Comparison of ENCODE assay signal across 1 cellular context in genomic region chr18:58044370-58045264, GRCh38.
TF ChIP-seq lines count a peak whose summit lies in the region.

No MANE protein-coding gene starts in this region.

TF ChIP-seq in K562, 482 proteins besides CTCF, POLR2A, EP300 and RAD21 (continued from another document and continues in another):
- TF ChIP-seq ARID3A (IDR thresholded peaks at IDR 0.05; ENCODE audit: borderline replicate concordance, low read depth, low read length), result no peak
- 0 out of 2 replicates have a peak, but pooled peaks have one; percentile 42 for TF ChIP-seq NKRF (IDR thresholded peaks at IDR 0.05; ENCODE audit: borderline replicate concordance)
- TF ChIP-seq MNT (conservative IDR thresholded peaks at IDR 0.05), result peak; percentile 51 to 58
- no peak for TF ChIP-seq ZNF263 (CRISPR knock-in tag; IDR thresholded peaks at IDR 0.05; ENCODE audit: borderline replicate concordance)
- TF ChIP-seq FOXA3 (CRISPR knock-in tag; conservative IDR thresholded peaks at IDR 0.05 in 1 of 2, IDR thresholded peaks at IDR 0.05 in 1 of 2), result 0 out of 4 replicates have a peak, but pooled peaks of 1 of the 2 experiments have one; percentile 15
- TF ChIP-seq NFYB (IDR thresholded peaks at IDR 0.05; ENCODE audit: extremely low read depth, insufficient read length), result no peak
- no peak for TF ChIP-seq ZNF57 (CRISPR knock-in tag; IDR thresholded peaks at IDR 0.05)
- no peak for TF ChIP-seq IRF2 (CRISPR knock-in tag; IDR thresholded peaks at IDR 0.05)
- no peak for TF ChIP-seq BRD9 (IDR thresholded peaks at IDR 0.05; ENCODE audit: low read depth, partially characterized antibody)
- no peak for TF ChIP-seq ZNF511 (CRISPR knock-in tag; IDR thresholded peaks at IDR 0.05)
- TF ChIP-seq PHF8 (IDR thresholded peaks at IDR 0.05; ENCODE audit: borderline replicate concordance, low read length), result peak; percentile 45; the same call in 1 of the 2 replicates
- TF ChIP-seq ZFX (CRISPR knock-in tag; IDR thresholded peaks at IDR 0.05), result no peak
- peak; percentile 50; the same call in 1 of the 2 replicates for TF ChIP-seq RBFOX2 (IDR thresholded peaks at IDR 0.05; ENCODE audit: low read depth, low read length)
- TF ChIP-seq NEUROD1 (IDR thresholded peaks at IDR 0.05; ENCODE audit: borderline replicate concordance, low read depth, low read length, partially characterized antibody), result no peak
- no peak for TF ChIP-seq SMC3 (conservative IDR thresholded peaks at IDR 0.05; ENCODE audit: insufficient read depth, low read depth, low read length)
- no peak for TF ChIP-seq ZNF764 (CRISPR knock-in tag; IDR thresholded peaks at IDR 0.05; ENCODE audit: low read depth)
- peak; percentile 70; the same call in 1 of the 2 replicates for TF ChIP-seq CEBPB (tag; IDR thresholded peaks at IDR 0.05)
- 0 out of 2 replicates have a peak, but pooled peaks have one; percentile 3 for TF ChIP-seq GATAD2B (IDR thresholded peaks at IDR 0.05; ENCODE audit: borderline replicate concordance)
- 0 out of 2 replicates have a peak, but pooled peaks have one; percentile 2 for TF ChIP-seq MYC (IDR thresholded peaks at IDR 0.05; ENCODE audit: low read depth, low read length)
- no peak for TF ChIP-seq MYC (CRISPR knock-in tag; IDR thresholded peaks at IDR 0.05; ENCODE audit: borderline replicate concordance, low read depth)
- TF ChIP-seq ZNF740 (CRISPR knock-in tag; IDR thresholded peaks at IDR 0.05), result 0 out of 2 replicates have a peak, but pooled peaks have one; percentile 29
- TF ChIP-seq ZNF740 (tag; IDR thresholded peaks at IDR 0.05), result peak in 1 of 2 experiments; percentile 26; a peak in 1 of 4 replicates
- TF ChIP-seq FOSL1 (tag; conservative IDR thresholded peaks at IDR 0.05), result no peak
- no peak for TF ChIP-seq ZNF431 (CRISPR knock-in tag; IDR thresholded peaks at IDR 0.05)
- peak; percentile 76 for TF ChIP-seq RBBP5 (IDR thresholded peaks at IDR 0.05; ENCODE audit: borderline replicate concordance, insufficient read depth, low read length, poor library complexity, severe bottlenecking)
- no peak for TF ChIP-seq HDAC1 (IDR thresholded peaks at IDR 0.05)
- TF ChIP-seq XRCC4 (IDR thresholded peaks at IDR 0.05; ENCODE audit: extremely low read depth, insufficient read depth, insufficient read length), result no peak
- TF ChIP-seq CHD1 (IDR thresholded peaks at IDR 0.05; ENCODE audit: low read length), result peak; percentile 17
- peak; percentile 55; the same call in 1 of the 2 replicates for TF ChIP-seq CEBPG (CRISPR knock-in tag; IDR thresholded peaks at IDR 0.05)
- TF ChIP-seq CEBPG (tag; conservative IDR thresholded peaks at IDR 0.05 in 1 of 2, IDR thresholded peaks at IDR 0.05 in 1 of 2), result peak; percentile 18 to 72; a peak in 2 of 4 replicates
- TF ChIP-seq POLR2AphosphoS5 (IDR thresholded peaks at IDR 0.05; ENCODE audit: control insufficient read depth, insufficient read depth, low read depth, low read length), result no peak
- TF ChIP-seq NFE2 (IDR thresholded peaks at IDR 0.05; ENCODE audit: low read depth), result no peak
- no peak for TF ChIP-seq PHTF2 (CRISPR knock-in tag; IDR thresholded peaks at IDR 0.05)
- TF ChIP-seq SAP30 (IDR thresholded peaks at IDR 0.05; ENCODE audit: borderline replicate concordance, insufficient read depth, low read depth, low read length, poor library complexity, severe bottlenecking), result peak; percentile 61
- TF ChIP-seq USF2 (CRISPR knock-in tag; IDR thresholded peaks at IDR 0.05), result no peak
- TF ChIP-seq RFX7 (CRISPR knock-in tag; IDR thresholded peaks at IDR 0.05), result no peak
- 0 out of 2 replicates have a peak, but pooled peaks have one; percentile 15 for TF ChIP-seq ZBTB2 (IDR thresholded peaks at IDR 0.05)
- peak; percentile 46; the same call in 1 of the 2 replicates for TF ChIP-seq RB1 (IDR thresholded peaks at IDR 0.05; ENCODE audit: low read depth)
- 0 out of 2 replicates have a peak, but pooled peaks have one; percentile 8 for TF ChIP-seq RFX1 (IDR thresholded peaks at IDR 0.05)
- no peak for TF ChIP-seq TCF7 (IDR thresholded peaks at IDR 0.05; ENCODE audit: borderline replicate concordance)
- TF ChIP-seq YY1 (IDR thresholded peaks at IDR 0.05; ENCODE audit: borderline replicate concordance in 1 of 3, control insufficient read depth in 1 of 3, extremely low read depth in 1 of 3, insufficient read depth in 3 of 3, insufficient read length in 1 of 3, insufficient replicate concordance in 2 of 3, low read depth in 1 of 3, low read length in 2 of 3), result peak in 1 of 3 experiments; percentile 3
- TF ChIP-seq KAT7 (CRISPR knock-in tag; IDR thresholded peaks at IDR 0.05; ENCODE audit: borderline replicate concordance), result no peak
- TF ChIP-seq HSF4 (CRISPR knock-in tag; IDR thresholded peaks at IDR 0.05; ENCODE audit: borderline replicate concordance), result no peak
- no peak for TF ChIP-seq BCOR (IDR thresholded peaks at IDR 0.05)
- peak; percentile 50 to 57; a peak in 3 of 4 replicates for TF ChIP-seq NRF1 (conservative IDR thresholded peaks at IDR 0.05 in 1 of 2, IDR thresholded peaks at IDR 0.05 in 1 of 2)
- TF ChIP-seq UBTF (IDR thresholded peaks at IDR 0.05; ENCODE audit: borderline replicate concordance in 1 of 2, low read depth in 2 of 2, low read length in 2 of 2), result peak; percentile 14 to 23; a peak in 1 of 4 replicates
- 0 out of 2 replicates have a peak, but pooled peaks have one; percentile 27 for TF ChIP-seq ZNF395 (CRISPR knock-in tag; IDR thresholded peaks at IDR 0.05)
- no peak for TF ChIP-seq ZNF398 (CRISPR knock-in tag; IDR thresholded peaks at IDR 0.05)
- TF ChIP-seq POLR2G (IDR thresholded peaks at IDR 0.05; ENCODE audit: low read depth, low read length), result peak; percentile 35; the same call in 1 of the 2 replicates
